ENCODE assay signal across 8 cellular contexts in the genomic region with DNA sequence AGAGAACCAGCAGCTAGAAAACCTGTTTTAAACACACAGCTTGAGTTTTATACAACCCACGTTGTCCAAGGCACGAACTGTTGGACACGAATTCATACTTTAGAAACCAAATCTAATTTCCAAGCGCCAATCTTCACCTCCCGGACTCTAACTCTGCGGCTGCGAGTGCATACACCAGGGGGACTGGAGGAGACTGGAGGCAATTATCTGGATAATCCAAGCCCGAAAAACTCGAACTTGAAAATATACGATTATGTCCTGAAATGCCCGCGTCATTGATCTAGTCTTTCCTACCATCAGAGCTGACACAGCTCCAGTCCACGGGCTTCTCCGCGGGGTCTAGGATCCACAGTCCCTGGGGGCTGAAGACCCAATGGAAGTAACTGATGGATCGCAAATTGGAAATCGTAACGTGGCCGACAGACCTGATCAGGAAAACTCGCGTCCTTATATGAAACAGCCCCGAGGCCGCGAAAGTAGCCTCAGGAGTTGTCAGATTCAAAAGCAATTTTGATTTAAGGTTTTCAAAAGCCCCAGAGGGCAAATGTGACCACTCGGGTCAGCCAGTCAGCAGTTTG. TPM values are rescaled to one million over a fixed set of nuclear protein-coding genes. Genes with fewer than 3 reads are reported as not detected.
DNase-seq lines count a peak whose midpoint lies in the region; TF ChIP-seq lines count a peak whose summit lies in the region.

No MANE protein-coding gene starts in this region.

- DNase-seq in stimulated activated CD4-positive, alpha-beta T cell treated with anti-CD3 and anti-CD28 coated beads, Interleukin-2, amount 100 ng/mL, for 24 hours = peak; percentile 16 to 20
- DNase-seq in stimulated activated CD4-positive, alpha-beta T cell treated with anti-CD3 and anti-CD28 coated beads, Interleukin-2, amount 100 ng/mL, for 48 hours = no peak
- DNase-seq in SJCRH30 (no peak), colonic mucosa (peak; percentile 21), mesenteric fat pad (ENCODE audit: low spot score) (no peak), germinal center (ENCODE audit: low spot score) (no peak), DMS114 treated with DMSO at 0.1 percent for 48 hours (lab: John Stamatoyannopoulos, UW; ENCODE audit: unreplicated experiment) (no peak)

- no peak for TF ChIP-seq CTCF in colonic mucosa (IDR thresholded peaks at IDR 0.05)

- H3K9ac ChIP-seq in colonic mucosa (ENCODE audit: low read depth in 2 of 2, low read length in 2 of 2) = peak overlapping the region; percentile 57 to 78

- H3K4me1 ChIP-seq in SJCRH30 = peaks cover 4% of the 10 kb centered on the region; the same call in 1 of the 2 replicates
- peaks cover 5% of the 10 kb centered on the region for H3K4me1 ChIP-seq in colonic mucosa
- peaks cover 8 to 40% of the 10 kb centered on the region in 2 donors for H3K4me1 ChIP-seq in muscle layer of duodenum (ENCODE audit: control insufficient read depth in 1 of 2, insufficient read depth in 2 of 2, low read length in 2 of 2)

- H3K4me3 ChIP-seq in SJCRH30 = peak overlapping the region; percentile 64
- peak overlapping the region; percentile 69 for H3K4me3 ChIP-seq in colonic mucosa
- H3K4me3 ChIP-seq in muscle layer of duodenum (ENCODE audit: low read depth in 1 of 2, low read length in 2 of 2) = peak overlapping the region; percentile 75 to 89

- H3K27ac ChIP-seq in SJCRH30 (no peak overlapping the region), colonic mucosa (peak overlapping the region; percentile 18), muscle layer of duodenum (ENCODE audit: low read length) (peak overlapping the region; percentile 66)

- H3K27me3 ChIP-seq in SJCRH30 (peaks cover 43% of the 10 kb centered on the region), colonic mucosa (peaks cover 57% of the 10 kb centered on the region), muscle layer of duodenum (ENCODE audit: low read depth, low read length) (peaks cover 41% of the 10 kb centered on the region)

- H3K36me3 ChIP-seq in SJCRH30 (no peaks in the 10 kb centered on the region), colonic mucosa (no peaks in the 10 kb centered on the region), muscle layer of duodenum (ENCODE audit: control insufficient read depth in 1 of 2, insufficient read depth in 2 of 2, low read length in 2 of 2) (no peaks in the 10 kb centered on the region)

- intact Hi-C loops in colonic mucosa (cut with DNase I) = no loop called here

- H3K9me3 ChIP-seq in SJCRH30 (replicated peaks) = no peaks in the 10 kb centered on the region
- no peaks in the 10 kb centered on the region for H3K9me3 ChIP-seq in colonic mucosa
- no peaks in the 10 kb centered on the region for H3K9me3 ChIP-seq in muscle layer of duodenum (ENCODE audit: control insufficient read depth in 1 of 2, low read length in 2 of 2)

RNA-seq across cellular contexts. Expression of a gene that starts 0.8 kb away (rescaled TPM):
- 0.15 and 0.22 TPM in 2 replicates for total RNA-seq in SJCRH30 (2014; rRNA removed; shearing (Covaris generic))
- total RNA-seq in colonic mucosa (under 1 TPM; 0.37 to 0.69 TPM), mesenteric fat pad (1.3 TPM)

RNA-seq across cellular contexts. Expression of a gene that starts 42.1 kb away (rescaled TPM):
- 3.8 and 4.1 TPM in 2 replicates for total RNA-seq in SJCRH30 (2014; rRNA removed; shearing (Covaris generic))
- total RNA-seq in colonic mucosa (10 to 100 TPM; 24.9 to 59.3 TPM), mesenteric fat pad (87.4 TPM)

Comparison
In these comparisons a context has a peak if more than half of its experiments do, and no peak if none do; other contexts are left out.
1. DNase-seq: peak in stimulated activated CD4-positive, alpha-beta T cell treated with anti-CD3 and anti-CD28 coated beads, Interleukin-2, amount 100 ng/mL, for 24 hours (2 of 2) and colonic mucosa (single experiment); none in stimulated activated CD4-positive, alpha-beta T cell treated with anti-CD3 and anti-CD28 coated beads, Interleukin-2, amount 100 ng/mL, for 48 hours (0 of 2), SJCRH30 (0 of 2), mesenteric fat pad (single experiment), germinal center (single experiment) and DMS114 treated with DMSO at 0.1 percent for 48 hours (single experiment).
2. Peak in every context shown above with its lines, with median percentiles within 50 percentile points of each other: H3K4me3 ChIP-seq.